10 cellular contexts compared by ENCODE assay signal in genomic region chr5:135034963-135035677, GRCh38. TPM values are rescaled to one million over a fixed set of nuclear protein-coding genes. Genes with fewer than 3 reads are reported as not detected.
A peak's percentile ranks its signal among the peaks of the same experiment; 100 is the strongest.
DNase-seq lines count a peak whose midpoint lies in the region; ATAC-seq and TF ChIP-seq lines count a peak whose summit lies in the region.
"Had no signal": no experiment of that assay in that cellular context is flagged by ENCODE, and none has a peak within 500 bp of the region (broad histone marks: within the 10 kb centered on the region; RNA-seq: fewer than 3 reads in every experiment).

No MANE protein-coding gene starts in this region.

- H3K27ac ChIP-seq in CD8-positive, alpha-beta T cell (ENCODE audit: low read depth, low read length), result no peak overlapping the region
- H3K27ac ChIP-seq in substantia nigra (ENCODE audit: low read depth, low read length, poor library complexity, severe bottlenecking), result no peak overlapping the region

- no peaks in the 10 kb centered on the region for H3K36me3 ChIP-seq in CD8-positive, alpha-beta T cell (ENCODE audit: insufficient read depth, low read length)

- no peaks in the 10 kb centered on the region for H3K9me3 Mint-ChIP-seq in CD8-positive, alpha-beta T cell
- H3K9me3 Mint-ChIP-seq in activated naive CD8-positive, alpha-beta T cell treated with anti-CD3 and anti-CD28 coated beads for 36 hours, result no peaks in the 10 kb centered on the region
- peaks cover 0 to 3% (median 0%) of the 10 kb centered on the region in 9 donors for H3K9me3 Mint-ChIP-seq in naive thymus-derived CD8-positive, alpha-beta T cell

- DNase-seq in CD8-positive, alpha-beta T cell, result no peak
- peak; percentile 49 for DNase-seq in HuH-7 (ENCODE audit: low spot score)
- DNase-seq in activated naive CD8-positive, alpha-beta T cell treated with anti-CD3 and anti-CD28 coated beads for 36 hours, result no peak
- no peak for DNase-seq in naive thymus-derived CD8-positive, alpha-beta T cell
- no peak for DNase-seq in substantia nigra (lab: John Stamatoyannopoulos, UW)
- no peak for DNase-seq in NCI-H2227 (lab: John Stamatoyannopoulos, UW; ENCODE audit: unreplicated experiment)
- DNase-seq in cortex of kidney (lab: John Stamatoyannopoulos, UW), result no peak
- DNase-seq in left lobe of liver (ENCODE audit: low spot score), result no peak
- DNase-seq: GF-D8 had no signal

- no peak overlapping the region for H3K27ac Mint-ChIP-seq in CD8-positive, alpha-beta T cell
- no peak overlapping the region for H3K27ac Mint-ChIP-seq in activated naive CD8-positive, alpha-beta T cell treated with anti-CD3 and anti-CD28 coated beads for 36 hours
- no peak overlapping the region for H3K27ac Mint-ChIP-seq in naive thymus-derived CD8-positive, alpha-beta T cell

- POLR2A ChIA-PET in CD8-positive, alpha-beta T cell (lab: Charles Lee), result no interaction called here
- POLR2A ChIA-PET in naive thymus-derived CD8-positive, alpha-beta T cell (lab: Charles Lee), result interaction anchor here (0.6 kb wide), 1 partner anchor 401 kb away, joined by 3 read pairs; no protein-coding TSS in a partner anchor

- CTCF ChIA-PET in CD8-positive, alpha-beta T cell (lab: Charles Lee), result no interaction called here

- H3K4me3 ChIP-seq in CD8-positive, alpha-beta T cell (ENCODE audit: low read depth, low read length), result no peak overlapping the region
- H3K4me3 ChIP-seq: lung had no signal

- H3K36me3 Mint-ChIP-seq in CD8-positive, alpha-beta T cell, result no peaks in the 10 kb centered on the region
- H3K36me3 Mint-ChIP-seq in activated naive CD8-positive, alpha-beta T cell treated with anti-CD3 and anti-CD28 coated beads for 36 hours, result no peaks in the 10 kb centered on the region
- H3K36me3 Mint-ChIP-seq in naive thymus-derived CD8-positive, alpha-beta T cell, result peaks cover 0 to 2% (median 0%) of the 10 kb centered on the region in 3 donors

- H3K27me3 Mint-ChIP-seq in CD8-positive, alpha-beta T cell (ENCODE audit: low read depth), result peaks cover 65% of the 10 kb centered on the region
- H3K27me3 Mint-ChIP-seq in activated naive CD8-positive, alpha-beta T cell treated with anti-CD3 and anti-CD28 coated beads for 36 hours, result peaks cover 82% of the 10 kb centered on the region
- H3K27me3 Mint-ChIP-seq in naive thymus-derived CD8-positive, alpha-beta T cell, result peaks cover 37 to 83% (median 63%) of the 10 kb centered on the region in 5 donors

- peaks cover 36% of the 10 kb centered on the region for H3K4me1 ChIP-seq in CD8-positive, alpha-beta T cell (ENCODE audit: insufficient read depth, low read length)

- H3K9me3 ChIP-seq in CD8-positive, alpha-beta T cell (ENCODE audit: low read length), result no peaks in the 10 kb centered on the region

- peaks cover 35% of the 10 kb centered on the region for H3K4me1 Mint-ChIP-seq in CD8-positive, alpha-beta T cell (ENCODE audit: low read depth)
- H3K4me1 Mint-ChIP-seq in activated naive CD8-positive, alpha-beta T cell treated with anti-CD3 and anti-CD28 coated beads for 36 hours, result peaks cover 31% of the 10 kb centered on the region
- peaks cover 19 to 47% (median 41%) of the 10 kb centered on the region in 4 donors for H3K4me1 Mint-ChIP-seq in naive thymus-derived CD8-positive, alpha-beta T cell

- TF ChIP-seq CTCF in CD8-positive, alpha-beta T cell (IDR thresholded peaks at IDR 0.05), result no peak

- intact Hi-C loops in CD8-positive, alpha-beta T cell (cut with DNase I, micrococcal nuclease), result no loop called here

- peaks cover 57% of the 10 kb centered on the region for H3K27me3 ChIP-seq in CD8-positive, alpha-beta T cell (ENCODE audit: insufficient read depth, low read length)

- ATAC-seq in CD8-positive, alpha-beta T cell, result no peak
- no peak for ATAC-seq in naive thymus-derived CD8-positive, alpha-beta T cell
- ATAC-seq in left lobe of liver, result no peak

- H3K4me3 Mint-ChIP-seq in CD8-positive, alpha-beta T cell, result peak overlapping the region; percentile 78
- H3K4me3 Mint-ChIP-seq in activated naive CD8-positive, alpha-beta T cell treated with anti-CD3 and anti-CD28 coated beads for 36 hours, result peak overlapping the region; percentile 81
- H3K4me3 Mint-ChIP-seq in naive thymus-derived CD8-positive, alpha-beta T cell, result peak overlapping the region; percentile 68 to 88 (median 74)

RNA-seq across cellular contexts. Expression of gene PITX1, which starts 1.1 kb away (rescaled TPM):
- not detected for total RNA-seq in CD8-positive, alpha-beta T cell
- not detected for total RNA-seq in activated naive CD8-positive, alpha-beta T cell treated with anti-CD3 and anti-CD28 coated beads for 36 hours
- not detected for total RNA-seq in naive thymus-derived CD8-positive, alpha-beta T cell
- not detected for polyA plus RNA-seq in naive thymus-derived CD8-positive, alpha-beta T cell
- 0.40 TPM for total RNA-seq in left lobe of liver
